ENCODE assay signal across 7 cellular contexts in genomic region chr6:154154389-154154967, GRCh38.
A peak's percentile ranks its signal among the peaks of the same experiment; 100 is the strongest.
DNase-seq lines count a peak whose midpoint lies in the region; FAIRE-seq lines count a peak whose summit lies in the region.

No MANE protein-coding gene starts in this region.

- peak; percentile 98 for FAIRE-seq in islet of Langerhans (lab: Jason Lieb, UNC)

- DNase-seq in GF-D8 (lab: John Stamatoyannopoulos, UW) (peak; percentile 21), NCI-H1092 treated with DMSO at 0.1 percent for 48 hours (lab: John Stamatoyannopoulos, UW) (peak; percentile 75), T follicular helper cell (ENCODE audit: low read depth) (peak; percentile 54), amniotic stem cell (lab: John Stamatoyannopoulos, UW) (peak; percentile 44), T1000 (lab: John Stamatoyannopoulos, UW) (no peak)
- DNase-seq in stimulated activated CD4-positive, alpha-beta T cell treated with anti-CD3 and anti-CD28 coated beads, Interleukin-4, amount 100 ng/mL, for 1 hour: peak; percentile 50
